13 cellular contexts compared by ENCODE assay signal in genomic region chrX:135009838-135010237, GRCh38. TPM values are rescaled to one million over a fixed set of nuclear protein-coding genes. Genes with fewer than 3 reads are reported as not detected.
DNase-seq lines count a peak whose midpoint lies in the region; ATAC-seq and TF ChIP-seq lines count a peak whose summit lies in the region.
"Had no signal": no experiment of that assay in that cellular context is flagged by ENCODE, and none has a peak within 500 bp of the region (broad histone marks: within the 10 kb centered on the region; RNA-seq: fewer than 3 reads in every experiment).

No MANE protein-coding gene starts in this region.

- H3K4me1 Mint-ChIP-seq in GM23338 (peaks cover 33% of the 10 kb centered on the region), WTC11 (peaks cover 30% of the 10 kb centered on the region), endodermal cell (peaks cover 7% of the 10 kb centered on the region), H9 (peaks cover 19 to 23% of the 10 kb centered on the region in 2 experiments)
- H3K4me1 Mint-ChIP-seq: CD4-positive, alpha-beta memory T cell had no signal

- H3K36me3 Mint-ChIP-seq in GM23338 (ENCODE audit: low read depth) (no peaks in the 10 kb centered on the region), WTC11 (no peaks in the 10 kb centered on the region), endodermal cell (ENCODE audit: low read depth) (no peaks in the 10 kb centered on the region), H9 (ENCODE audit: insufficient read depth in 1 of 3, low read depth in 3 of 3) (no peaks in the 10 kb centered on the region)
- H3K36me3 Mint-ChIP-seq: CD4-positive, alpha-beta memory T cell; IgD-negative memory B cell had no signal

- H3K27ac ChIP-seq in GM23338 (ENCODE audit: low read depth) (no peak overlapping the region), endodermal cell (ENCODE audit: low read depth, low read length) (no peak overlapping the region), H9 (ENCODE audit: insufficient read length, low read depth, low read length) (no peak overlapping the region)
- H3K27ac ChIP-seq: C4-2B had no signal

- H4K5ac ChIP-seq in H9 (ENCODE audit: insufficient read length, low read depth, low read length), result no peak overlapping the region

- no peak overlapping the region for H3K23ac ChIP-seq in H9 (ENCODE audit: insufficient read length, low read depth, low read length)

- H3K9me2 ChIP-seq in GM23338 (ENCODE audit: insufficient read depth), result no peaks in the 10 kb centered on the region

- H4K8ac ChIP-seq in H9 (replicated peaks; ENCODE audit: insufficient read length, low read depth, low read length), result no peak overlapping the region

- H3K9me3 Mint-ChIP-seq in GM23338, result no peaks in the 10 kb centered on the region
- no peaks in the 10 kb centered on the region for H3K9me3 Mint-ChIP-seq in WTC11
- H3K9me3 Mint-ChIP-seq in endodermal cell, result peaks cover 32% of the 10 kb centered on the region
- H3K9me3 Mint-ChIP-seq in H9, result peaks cover 0 to 66% of the 10 kb centered on the region in 2 experiments; a peak in 2 of 5 replicates
- H3K9me3 Mint-ChIP-seq: CD4-positive, alpha-beta memory T cell; IgD-negative memory B cell had no signal

- H3K9ac ChIP-seq in endodermal cell (ENCODE audit: extremely low read depth, low read length, poor library complexity, severe bottlenecking) (no peak overlapping the region), H9 (ENCODE audit: extremely low read depth, insufficient read length, low read length) (no peak overlapping the region)

- no peak overlapping the region for H2BK12ac ChIP-seq in H9 (ENCODE audit: insufficient read length, low read depth, low read length)

- POLR2A ChIA-PET in WTC11 (lab: Charles Lee), result no interaction called here

- CTCF ChIA-PET in WTC11 (lab: Charles Lee), result no interaction called here

- H3K36me3 ChIP-seq in GM23338 (ENCODE audit: insufficient read depth) (no peaks in the 10 kb centered on the region), endodermal cell (ENCODE audit: control insufficient read depth, insufficient read depth, low read length) (no peaks in the 10 kb centered on the region)
- H3K36me3 ChIP-seq: BE2C had no signal

- peaks cover 23% of the 10 kb centered on the region for H3K4me1 ChIP-seq in GM23338 (ENCODE audit: insufficient read depth)
- H3K4me1 ChIP-seq in endodermal cell (ENCODE audit: control insufficient read depth, insufficient read depth, low read length), result no peaks in the 10 kb centered on the region
- peaks cover 10% of the 10 kb centered on the region; the same call in 1 of the 2 replicates for H3K4me1 ChIP-seq in H9 (ENCODE audit: insufficient read depth, low read length)
- H3K4me1 ChIP-seq: BE2C had no signal

- no peak overlapping the region for H2BK15ac ChIP-seq in H9 (ENCODE audit: low read depth, low read length)

- H3K27me3 ChIP-seq in GM23338 (ENCODE audit: insufficient read depth) (no peaks in the 10 kb centered on the region), endodermal cell (ENCODE audit: control insufficient read depth, insufficient read depth, low read length, poor library complexity, severe bottlenecking) (no peaks in the 10 kb centered on the region), H9 (ENCODE audit: insufficient read depth, low read length) (no peaks in the 10 kb centered on the region)
- H3K27me3 ChIP-seq: BE2C had no signal

- no peak overlapping the region for H3T11ph ChIP-seq in H9 (ENCODE audit: low read length)

- no peak overlapping the region for H3K14ac ChIP-seq in H9 (ENCODE audit: insufficient read depth, low read length)

- H3K4me3 Mint-ChIP-seq in GM23338 (no peak overlapping the region), WTC11 (no peak overlapping the region), endodermal cell (no peak overlapping the region), H9 (no peak overlapping the region)
- H3K4me3 Mint-ChIP-seq: CD4-positive, alpha-beta memory T cell; IgD-negative memory B cell had no signal

- ATAC-seq in GM23338, result peak; percentile 64
- peak; percentile 47 for ATAC-seq in WTC11
- no peak for ATAC-seq in HG03025 (IDR thresholded peaks at IDR 0.05; ENCODE audit: low FRiP score, unreplicated experiment)

- no peak overlapping the region for H3K4ac ChIP-seq in H9 (ENCODE audit: low read depth, low read length)

- no peak overlapping the region for H2BK5ac ChIP-seq in H9 (ENCODE audit: insufficient read length, low read length)

- no peaks in the 10 kb centered on the region for H3K9me3 ChIP-seq in endodermal cell (ENCODE audit: control insufficient read depth, low read length)
- H3K9me3 ChIP-seq in H9 (ENCODE audit: control insufficient read depth, low read depth, low read length), result peaks cover 32% of the 10 kb centered on the region
- H3K9me3 ChIP-seq: BE2C had no signal

- no peak overlapping the region for H2AK5ac ChIP-seq in H9 (ENCODE audit: insufficient read length, low read length)

- H3K4me3 ChIP-seq in GM23338, result no peak overlapping the region
- H3K4me3 ChIP-seq in endodermal cell (ENCODE audit: low read length), result no peak overlapping the region

- H3K23me2 ChIP-seq in H9 (ENCODE audit: insufficient read length, low read depth, low read length, poor library complexity, severe bottlenecking), result no peaks in the 10 kb centered on the region

- no peak overlapping the region for H2AFZ ChIP-seq in GM23338
- no peak overlapping the region for H2AFZ ChIP-seq in H9 (ENCODE audit: low read length)

- H4K20me1 ChIP-seq in GM23338 (replicated peaks; ENCODE audit: insufficient read depth) (no peaks in the 10 kb centered on the region), H9 (ENCODE audit: control insufficient read depth, insufficient read depth, insufficient read length) (no peaks in the 10 kb centered on the region)

- TF ChIP-seq CTCF in GM23338 (conservative IDR thresholded peaks at IDR 0.05; ENCODE audit: low read depth in 2 of 2) (peak; percentile 14 to 36; a peak in 3 of 4 replicates), WTC11 (IDR thresholded peaks at IDR 0.05) (no peak), endodermal cell (conservative IDR thresholded peaks at IDR 0.05) (peak; percentile 25), H9 (conservative IDR thresholded peaks at IDR 0.05) (no peak)

- H2BK20ac ChIP-seq in H9 (ENCODE audit: low read depth, low read length, poor library complexity, severe bottlenecking), result no peak overlapping the region

- no peak for DNase-seq in GM23338 (ENCODE audit: low spot score)
- DNase-seq in NAMALWA (ENCODE audit: low spot score), result peak; percentile 2
- DNase-seq in WTC11 (ENCODE audit: low spot score), result no peak
- no peak for DNase-seq in endodermal cell
- DNase-seq in H9, result no peak
- no peak for DNase-seq in activated CD4-positive, alpha-beta T cell treated with anti-CD3 and anti-CD28 coated beads, Interleukin-2, amount 50 U/mL, for 1 hour
- DNase-seq: BE2C; CD4-positive, alpha-beta memory T cell; COR-L47 had no signal

- H3K4me2 ChIP-seq in GM23338 (peak overlapping the region; percentile 48; the same call in 1 of the 2 replicates), H9 (ENCODE audit: insufficient read depth, insufficient read length, low read length) (no peak overlapping the region)

- no peaks in the 10 kb centered on the region for H3K79me2 ChIP-seq in GM23338 (replicated peaks; ENCODE audit: insufficient read depth)
- no peaks in the 10 kb centered on the region for H3K79me2 ChIP-seq in H9 (ENCODE audit: insufficient read depth, low read length)

- H3K18ac ChIP-seq in H9 (ENCODE audit: insufficient read length, low read depth, low read length), result no peak overlapping the region

- H2BK120ac ChIP-seq in H9 (ENCODE audit: low read depth, low read length, poor library complexity, severe bottlenecking), result no peak overlapping the region

- no peak overlapping the region for H3K56ac ChIP-seq in H9 (ENCODE audit: insufficient read length, low read depth, low read length)

- 67 to 71% methylated on average over 1 of the region's 4 CpGs for WGBS in endodermal cell (ENCODE audit: insufficient coverage in 1 of 2, insufficient read length in 1 of 2), 2 experiments
- no CpG with 5 or more reads among the region's 4 CpGs for WGBS in H9 (ENCODE audit: extremely low coverage, insufficient read length, low lambda C conversion rate)

- H3K27ac Mint-ChIP-seq in GM23338 (no peak overlapping the region), WTC11 (no peak overlapping the region; the same call in 1 of the 2 replicates), endodermal cell (no peak overlapping the region), H9 (no peak overlapping the region; a peak in 1 of 7 replicates)
- H3K27ac Mint-ChIP-seq: CD4-positive, alpha-beta memory T cell; IgD-negative memory B cell had no signal

- no peak overlapping the region for H4K91ac ChIP-seq in H9 (ENCODE audit: insufficient read length, low read depth, low read length)

- H3F3A ChIP-seq in GM23338 (replicated peaks; ENCODE audit: low read depth), result no peaks in the 10 kb centered on the region

- H3K79me1 ChIP-seq in H9 (ENCODE audit: insufficient read depth, low read depth, low read length, poor library complexity, severe bottlenecking), result no peaks in the 10 kb centered on the region

- H3K27me3 Mint-ChIP-seq in GM23338 (ENCODE audit: insufficient read depth, low read depth, poor library complexity) (no peaks in the 10 kb centered on the region), WTC11 (ENCODE audit: low read depth) (no peaks in the 10 kb centered on the region), endodermal cell (ENCODE audit: insufficient read depth) (no peaks in the 10 kb centered on the region), H9 (ENCODE audit: low read depth) (no peaks in the 10 kb centered on the region)
- H3K27me3 Mint-ChIP-seq: CD4-positive, alpha-beta memory T cell; IgD-negative memory B cell had no signal

RNA-seq across cellular contexts. Expression of gene RTL8B, which starts 12.5 kb away (rescaled TPM):
- total RNA-seq in GM23338 (2014; rRNA removed; shearing (Covaris generic)), result 4.4 and 4.9 TPM in 2 replicates
- 7.6 and 10.1 TPM in 2 replicates for polyA plus RNA-seq in GM23338 (2016; fragmentation: Nextera tagmentation; extraction: Ambion mirVana)
- total RNA-seq in WTC11 (2021) (5.7 to 7.8 TPM (median 6.6 TPM) in 3 replicates), endodermal cell (1 to 10 TPM; 8.6 to 8.8 TPM), H9 (2021) (7.2 and 7.7 TPM in 2 replicates)
- 16.7 TPM for polyA plus RNA-seq in endodermal cell (2013, experiment 1 of 2)
- 14.4 TPM for polyA plus RNA-seq in endodermal cell (2013, experiment 2 of 2)
- total RNA-seq: HT1080 had no signal
- polyA plus RNA-seq: IgD-negative memory B cell had no signal

RNA-seq across cellular contexts. Expression of gene SMIM10, which starts 19.0 kb away (rescaled TPM):
- 1.7 and 2.1 TPM in 2 replicates for total RNA-seq in GM23338 (2014; rRNA removed; shearing (Covaris generic))
- 3.9 and 4.8 TPM in 2 replicates for polyA plus RNA-seq in GM23338 (2016; fragmentation: Nextera tagmentation; extraction: Ambion mirVana)
- total RNA-seq in WTC11 (2021) (1.3 to 1.8 TPM (median 1.5 TPM) in 3 replicates), endodermal cell (1 to 10 TPM; 1.2 to 2.7 TPM), H9 (2021) (1.1 and 1.2 TPM in 2 replicates)
- polyA plus RNA-seq in endodermal cell (2013, experiment 1 of 2), result 0.46 TPM
- 0.46 TPM for polyA plus RNA-seq in endodermal cell (2013, experiment 2 of 2)
- total RNA-seq: CD4-positive, alpha-beta memory T cell; HT1080 had no signal
- polyA plus RNA-seq: CD4-positive, alpha-beta memory T cell; IgD-negative memory B cell had no signal

RNA-seq across cellular contexts. Expression of gene RTL8C, which starts 22.3 kb away (rescaled TPM):
- 34.4 and 37.4 TPM in 2 replicates for total RNA-seq in GM23338 (2014; rRNA removed; shearing (Covaris generic))
- 110 and 112 TPM in 2 replicates for polyA plus RNA-seq in GM23338 (2016; fragmentation: Nextera tagmentation; extraction: Ambion mirVana)
- total RNA-seq in WTC11 (2021) (63.9 to 68.4 TPM (median 65.4 TPM) in 3 replicates), endodermal cell (100 to 1,000 TPM in 1 of 2 donors, 10 to 100 TPM in 1; 88.1 to 107 TPM), H9 (2021) (61.1 and 71.1 TPM in 2 replicates)
- 121 TPM for polyA plus RNA-seq in endodermal cell (2013, experiment 1 of 2)
- polyA plus RNA-seq in endodermal cell (2013, experiment 2 of 2), result 103 TPM

RNA-seq across cellular contexts. Expression of gene RTL8A, which starts 42.1 kb away (rescaled TPM):
- total RNA-seq in GM23338 (2014; rRNA removed; shearing (Covaris generic)), result 15.6 and 17.2 TPM in 2 replicates
- 140 and 148 TPM in 2 replicates for polyA plus RNA-seq in GM23338 (2016; fragmentation: Nextera tagmentation; extraction: Ambion mirVana)
- 38.1 to 49.5 TPM (median 43.1 TPM) in 3 replicates for total RNA-seq in WTC11 (2021)
- 10 to 100 TPM; 33.6 to 42.3 TPM for total RNA-seq in endodermal cell
- 83.7 TPM for polyA plus RNA-seq in endodermal cell (2013, experiment 1 of 2)
- 80.1 TPM for polyA plus RNA-seq in endodermal cell (2013, experiment 2 of 2)
- 32.4 and 34.2 TPM in 2 replicates for total RNA-seq in H9 (2021)

Comparison
In these comparisons a context has a peak if more than half of its experiments do, and no peak if none do; other contexts are left out.
1. CTCF ChIP-seq: peak in GM23338 (2 of 2) and endodermal cell (single experiment); none in WTC11 (single experiment) and H9 (single experiment).